1 cellular context compared by ENCODE assay signal in the genomic region with DNA sequence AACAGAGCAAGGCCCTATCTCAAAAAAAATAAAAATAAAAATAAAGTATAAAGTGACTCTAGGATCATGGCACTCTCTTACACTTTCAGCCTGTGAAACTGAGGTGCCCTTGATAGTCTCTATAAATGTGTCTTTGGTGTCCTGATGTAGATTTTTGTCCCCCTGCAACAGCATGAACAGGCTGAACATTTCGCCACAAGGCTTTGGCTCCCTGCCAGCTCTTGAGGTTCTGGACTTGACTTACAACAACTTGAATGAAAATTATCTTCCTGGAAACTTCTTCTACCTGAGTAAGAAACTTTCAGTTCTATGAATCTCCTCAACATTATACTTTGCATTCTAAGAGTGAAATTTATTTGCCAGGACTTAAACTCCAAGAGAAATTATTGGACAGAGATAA.
TF ChIP-seq lines count a peak whose summit lies in the region.

No MANE protein-coding gene starts in this region.

TF ChIP-seq in GM23338, 12 proteins besides CTCF, POLR2A, EP300 and RAD21 (continued from another document):
- TF ChIP-seq, protein P1, sequence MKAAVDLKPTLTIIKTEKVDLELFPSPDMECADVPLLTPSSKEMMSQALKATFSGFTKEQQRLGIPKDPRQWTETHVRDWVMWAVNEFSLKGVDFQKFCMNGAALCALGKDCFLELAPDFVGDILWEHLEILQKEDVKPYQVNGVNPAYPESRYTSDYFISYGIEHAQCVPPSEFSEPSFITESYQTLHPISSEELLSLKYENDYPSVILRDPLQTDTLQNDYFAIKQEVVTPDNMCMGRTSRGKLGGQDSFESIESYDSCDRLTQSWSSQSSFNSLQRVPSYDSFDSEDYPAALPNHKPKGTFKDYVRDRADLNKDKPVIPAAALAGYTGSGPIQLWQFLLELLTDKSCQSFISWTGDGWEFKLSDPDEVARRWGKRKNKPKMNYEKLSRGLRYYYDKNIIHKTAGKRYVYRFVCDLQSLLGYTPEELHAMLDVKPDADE (IDR thresholded peaks at IDR 0.05): no peak
- TF ChIP-seq, protein P2, sequence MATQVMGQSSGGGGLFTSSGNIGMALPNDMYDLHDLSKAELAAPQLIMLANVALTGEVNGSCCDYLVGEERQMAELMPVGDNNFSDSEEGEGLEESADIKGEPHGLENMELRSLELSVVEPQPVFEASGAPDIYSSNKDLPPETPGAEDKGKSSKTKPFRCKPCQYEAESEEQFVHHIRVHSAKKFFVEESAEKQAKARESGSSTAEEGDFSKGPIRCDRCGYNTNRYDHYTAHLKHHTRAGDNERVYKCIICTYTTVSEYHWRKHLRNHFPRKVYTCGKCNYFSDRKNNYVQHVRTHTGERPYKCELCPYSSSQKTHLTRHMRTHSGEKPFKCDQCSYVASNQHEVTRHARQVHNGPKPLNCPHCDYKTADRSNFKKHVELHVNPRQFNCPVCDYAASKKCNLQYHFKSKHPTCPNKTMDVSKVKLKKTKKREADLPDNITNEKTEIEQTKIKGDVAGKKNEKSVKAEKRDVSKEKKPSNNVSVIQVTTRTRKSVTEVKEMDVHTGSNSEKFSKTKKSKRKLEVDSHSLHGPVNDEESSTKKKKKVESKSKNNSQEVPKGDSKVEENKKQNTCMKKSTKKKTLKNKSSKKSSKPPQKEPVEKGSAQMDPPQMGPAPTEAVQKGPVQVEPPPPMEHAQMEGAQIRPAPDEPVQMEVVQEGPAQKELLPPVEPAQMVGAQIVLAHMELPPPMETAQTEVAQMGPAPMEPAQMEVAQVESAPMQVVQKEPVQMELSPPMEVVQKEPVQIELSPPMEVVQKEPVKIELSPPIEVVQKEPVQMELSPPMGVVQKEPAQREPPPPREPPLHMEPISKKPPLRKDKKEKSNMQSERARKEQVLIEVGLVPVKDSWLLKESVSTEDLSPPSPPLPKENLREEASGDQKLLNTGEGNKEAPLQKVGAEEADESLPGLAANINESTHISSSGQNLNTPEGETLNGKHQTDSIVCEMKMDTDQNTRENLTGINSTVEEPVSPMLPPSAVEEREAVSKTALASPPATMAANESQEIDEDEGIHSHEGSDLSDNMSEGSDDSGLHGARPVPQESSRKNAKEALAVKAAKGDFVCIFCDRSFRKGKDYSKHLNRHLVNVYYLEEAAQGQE (IDR thresholded peaks at IDR 0.05; ENCODE audit: unreplicated experiment): no peak
- TF ChIP-seq ZNF114 (CRISPR knock-in tag; IDR thresholded peaks at IDR 0.05): no peak
